1 cellular context compared by ENCODE assay signal in genomic region chr12:21526053-21526452, GRCh38.
TF ChIP-seq lines count a peak whose summit lies in the region.

SPX (plus strand) TSS chr12:21526296; CDS start chr12:21526473, 177 bp downstream.

TF ChIP-seq in HepG2, 621 proteins besides CTCF, POLR2A, EP300 and RAD21 (continued from another document):
- TF ChIP-seq ZFP41 (CRISPR knock-in tag; IDR thresholded peaks at IDR 0.05; ENCODE audit: borderline replicate concordance) = no peak
- no peak for TF ChIP-seq ZNF605 (CRISPR knock-in tag; IDR thresholded peaks at IDR 0.05)
- TF ChIP-seq E2F2 (CRISPR knock-in tag; IDR thresholded peaks at IDR 0.05; ENCODE audit: borderline replicate concordance) = no peak
- TF ChIP-seq SOX5 (CRISPR knock-in tag; IDR thresholded peaks at IDR 0.05; ENCODE audit: borderline replicate concordance) = no peak
- no peak for TF ChIP-seq CHCHD3 (CRISPR knock-in tag; IDR thresholded peaks at IDR 0.05)
- TF ChIP-seq DDIT3 (CRISPR knock-in tag; IDR thresholded peaks at IDR 0.05) = no peak
- no peak for TF ChIP-seq RARA (CRISPR knock-in tag; IDR thresholded peaks at IDR 0.05)
- TF ChIP-seq FOXP1 (IDR thresholded peaks at IDR 0.05) = no peak
- no peak for TF ChIP-seq FOXP1 (CRISPR knock-in tag; IDR thresholded peaks at IDR 0.05)
- TF ChIP-seq KLF6 (CRISPR knock-in tag; IDR thresholded peaks at IDR 0.05) = no peak
- TF ChIP-seq PAX8 (CRISPR knock-in tag; IDR thresholded peaks at IDR 0.05; ENCODE audit: borderline replicate concordance) = no peak
- peak; percentile 59; the same call in 1 of the 2 replicates for TF ChIP-seq PBX2 (CRISPR knock-in tag; IDR thresholded peaks at IDR 0.05)
- no peak for TF ChIP-seq PPARG (CRISPR knock-in tag; conservative IDR thresholded peaks at IDR 0.05)
- no peak for TF ChIP-seq TBL1XR1 (IDR thresholded peaks at IDR 0.05; ENCODE audit: borderline replicate concordance, low read length, partially characterized antibody)
- no peak for TF ChIP-seq JUN (CRISPR knock-in tag; IDR thresholded peaks at IDR 0.05)
- TF ChIP-seq SIN3A (IDR thresholded peaks at IDR 0.05; ENCODE audit: borderline replicate concordance, low read depth, low read length) = no peak
- no peak for TF ChIP-seq ZBTB7B (CRISPR knock-in tag; IDR thresholded peaks at IDR 0.05)
- TF ChIP-seq CEBPG (CRISPR knock-in tag; IDR thresholded peaks at IDR 0.05) = peak; percentile 59; the same call in 1 of the 2 replicates
- TF ChIP-seq SP5 (CRISPR knock-in tag; IDR thresholded peaks at IDR 0.05; ENCODE audit: borderline replicate concordance, low read depth) = no peak
- no peak for TF ChIP-seq MYPOP (CRISPR knock-in tag; IDR thresholded peaks at IDR 0.05)
- no peak for TF ChIP-seq CREB1 (IDR thresholded peaks at IDR 0.05)
- no peak for TF ChIP-seq CREB1 (CRISPR knock-in tag; IDR thresholded peaks at IDR 0.05)
- 0 out of 2 replicates have a peak, but pooled peaks have one; percentile 47 for TF ChIP-seq HOXA5 (CRISPR knock-in tag; IDR thresholded peaks at IDR 0.05)
- no peak for TF ChIP-seq CC2D1A (CRISPR knock-in tag; IDR thresholded peaks at IDR 0.05)
- TF ChIP-seq MZF1 (CRISPR knock-in tag; IDR thresholded peaks at IDR 0.05; ENCODE audit: borderline replicate concordance) = no peak
- peak in 1 of 2 experiments; percentile 76; a peak in 2 of 4 replicates for TF ChIP-seq ATF4 (CRISPR knock-in tag; IDR thresholded peaks at IDR 0.05)
- TF ChIP-seq ZNF766 (CRISPR knock-in tag; IDR thresholded peaks at IDR 0.05; ENCODE audit: borderline replicate concordance) = no peak
- TF ChIP-seq ZNF468 (CRISPR knock-in tag; IDR thresholded peaks at IDR 0.05) = no peak
- TF ChIP-seq ZNF282 (IDR thresholded peaks at IDR 0.05; ENCODE audit: partially characterized antibody) = no peak
- no peak for TF ChIP-seq ZSCAN29 (CRISPR knock-in tag; conservative IDR thresholded peaks at IDR 0.05)
- TF ChIP-seq LCORL (IDR thresholded peaks at IDR 0.05) = no peak
- TF ChIP-seq LCORL (CRISPR knock-in tag; IDR thresholded peaks at IDR 0.05) = no peak
- TF ChIP-seq TAF1 (CRISPR knock-in tag; IDR thresholded peaks at IDR 0.05) = no peak
- no peak for TF ChIP-seq BCL3 (CRISPR knock-in tag; IDR thresholded peaks at IDR 0.05)
- no peak for TF ChIP-seq ZNF207 (IDR thresholded peaks at IDR 0.05; ENCODE audit: borderline replicate concordance)
- no peak for TF ChIP-seq ZNF879 (CRISPR knock-in tag; IDR thresholded peaks at IDR 0.05)
- TF ChIP-seq ZNF430 (CRISPR knock-in tag; IDR thresholded peaks at IDR 0.05) = no peak
- 0 out of 2 replicates have a peak, but pooled peaks have one; percentile 17 for TF ChIP-seq GATAD2A (CRISPR knock-in tag; IDR thresholded peaks at IDR 0.05)
- TF ChIP-seq KAT7 (CRISPR knock-in tag; IDR thresholded peaks at IDR 0.05; ENCODE audit: borderline replicate concordance) = no peak
- no peak for TF ChIP-seq ZNF564 (CRISPR knock-in tag; IDR thresholded peaks at IDR 0.05)
- no peak for TF ChIP-seq ZNF160 (CRISPR knock-in tag; IDR thresholded peaks at IDR 0.05)
- no peak for TF ChIP-seq KDM2A (CRISPR knock-in tag; IDR thresholded peaks at IDR 0.05; ENCODE audit: borderline replicate concordance, low read depth)
- TF ChIP-seq SKI (IDR thresholded peaks at IDR 0.05; ENCODE audit: partially characterized antibody) = no peak
- TF ChIP-seq SYNCRIP (IDR thresholded peaks at IDR 0.05; ENCODE audit: insufficient read depth, low read depth, low read length) = no peak
